In the genomic region with DNA sequence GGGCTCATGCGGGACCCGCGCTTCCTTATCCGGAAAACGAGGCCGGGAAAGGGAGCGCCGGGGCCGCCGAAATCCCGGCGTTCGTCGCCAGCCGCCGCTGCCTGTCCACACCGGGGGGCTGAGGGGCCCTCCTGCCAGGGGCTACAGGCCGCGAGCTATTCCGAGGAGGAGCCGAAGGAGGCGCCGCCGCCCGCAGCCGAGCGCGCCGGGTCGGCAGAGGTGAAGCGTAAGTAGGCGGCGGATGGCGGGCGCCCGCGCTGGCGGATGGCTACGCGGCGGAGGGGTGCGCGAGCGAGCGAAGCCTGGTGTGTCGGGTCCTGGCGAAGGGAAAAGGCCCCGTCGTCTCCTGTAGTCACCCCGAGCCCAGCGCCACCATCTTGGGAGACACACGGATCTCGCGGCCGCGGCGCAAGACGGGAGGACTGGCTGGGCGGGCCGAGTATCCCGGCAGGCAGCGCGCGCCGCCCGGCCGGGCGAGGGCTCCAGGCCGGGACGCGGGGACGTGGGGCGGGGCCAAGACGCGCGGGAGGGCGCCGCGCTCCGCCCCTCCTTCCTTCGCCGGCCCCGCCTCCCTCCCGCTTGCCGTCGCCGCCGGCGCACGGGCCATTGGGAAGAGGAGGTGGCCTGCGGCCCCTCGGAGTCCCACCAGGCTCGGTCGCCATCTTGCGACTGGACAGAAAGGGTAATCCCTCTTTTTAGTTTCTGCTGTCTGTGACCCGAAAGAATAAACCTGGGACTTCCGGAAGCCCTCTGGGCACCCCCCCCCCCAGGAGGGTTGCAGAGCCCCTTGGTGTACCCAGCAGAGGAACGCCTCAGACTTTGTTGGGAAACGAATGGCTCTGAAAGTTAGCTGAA, we compare ENCODE assay signal across 8 cellular contexts. TPM values are rescaled to one million over a fixed set of nuclear protein-coding genes. Genes with fewer than 3 reads are reported as not detected.
DNase-seq lines count a peak whose midpoint lies in the region; ATAC-seq, FAIRE-seq and TF ChIP-seq lines count a peak whose summit lies in the region.

A gene (minus strand): TSS at position 424 of the 855 bp plus-strand sequence. CDS start 29,917 bp downstream, outside the sequence.

- H3K79me1 ChIP-seq in H1 (ENCODE audit: low read depth, low read length) (no peaks in the 10 kb centered on the region; the same call in 1 of the 2 replicates), mesenchymal stem cell (replicated peaks; ENCODE audit: low read length, poor library complexity, severe bottlenecking) (peaks cover 4% of the 10 kb centered on the region)

- intact Hi-C loops in Caco-2 (cut with micrococcal nuclease; ENCODE audit: unreplicated experiment), result loop anchor here (5.0 kb wide), 2 partner anchors 87 to 482 kb away; no protein-coding TSS in a partner anchor

- H4K20me1 ChIP-seq in H1 (replicated peaks in 1 of 2; ENCODE audit: control insufficient read depth in 1 of 2, insufficient read depth in 2 of 2, low read length in 2 of 2), result peaks cover 10 to 18% of the 10 kb centered on the region in 2 experiments

- peaks cover 14% of the 10 kb centered on the region for H3K4me1 Mint-ChIP-seq in Caco-2 (ENCODE audit: low read depth, unreplicated experiment)
- peaks cover 31% of the 10 kb centered on the region for H3K4me1 Mint-ChIP-seq in activated CD8-positive, alpha-beta memory T cell treated with anti-CD3 and anti-CD28 coated beads, Interleukin-2, amount 10 ng/mL, durations not matched to agents 7 days and 5 days

- 4% methylated on average over 39 of the region's 99 CpGs; no CpG with 5 or more reads in 1 of the 2 experiments for WGBS in H1 (ENCODE audit: extremely low coverage in 1 of 2, insufficient coverage in 1 of 2, insufficient read length in 1 of 2, insufficient replicate concordance in 2 of 2, low coverage in 1 of 2, low lambda C conversion rate in 2 of 2, missing lambda C conversion rate in 1 of 2), 2 experiments
- under 1% methylated on average over 90 of the region's 99 CpGs for WGBS in mesenchymal stem cell

- H4K5ac ChIP-seq in H1 (ENCODE audit: insufficient read length, low read depth, low read length), result peak within 1 kb of the TSS; percentile 88

- H3K4me2 ChIP-seq in H1 (ENCODE audit: insufficient read depth in 1 of 2, low read depth in 2 of 2, low read length in 2 of 2) (peak within 1 kb of the TSS; percentile 78 to 86), mesenchymal stem cell (ENCODE audit: low read length, poor library complexity, severe bottlenecking) (peak within 1 kb of the TSS; percentile 92)

- no peak within 1 kb of the TSS for H3K23ac ChIP-seq in H1 (ENCODE audit: insufficient read length)
- H3K23ac ChIP-seq in mesenchymal stem cell (ENCODE audit: low read length in 2 of 2), result peak within 1 kb of the TSS; percentile 79 to 94

- H2BK120ac ChIP-seq in H1 (replicated peaks; ENCODE audit: low read depth, low read length), result no peak within 1 kb of the TSS
- H2BK120ac ChIP-seq in mesenchymal stem cell (ENCODE audit: low read depth, low read length), result peak within 1 kb of the TSS; percentile 94

- H2BK12ac ChIP-seq in H1 (ENCODE audit: low read depth, low read length) (no peak within 1 kb of the TSS), mesenchymal stem cell (ENCODE audit: low read length in 2 of 2) (no peak within 1 kb of the TSS)

- H3K4ac ChIP-seq in H1 (replicated peaks; ENCODE audit: insufficient read length, low read depth, low read length) (no peak within 1 kb of the TSS), mesenchymal stem cell (ENCODE audit: low read depth in 1 of 2, low read length in 2 of 2) (peak within 1 kb of the TSS; percentile 79 to 100)

- TF ChIP-seq EP300 in H1 (IDR thresholded peaks at IDR 0.05; ENCODE audit: borderline replicate concordance in 1 of 2, low read depth in 2 of 2, low read length in 2 of 2), result no peak

- TF ChIP-seq CTCF in Caco-2 (IDR thresholded peaks at IDR 0.05; ENCODE audit: insufficient read depth in 1 of 2, low read depth in 1 of 2, low read length in 1 of 2, severe bottlenecking in 1 of 2, unreplicated experiment in 1 of 2), result peak in 1 of 2 experiments; percentile 5
- TF ChIP-seq CTCF in H1 (IDR thresholded peaks at IDR 0.05; ENCODE audit: control extremely low read depth in 1 of 3, insufficient read depth in 1 of 3, low read depth in 1 of 3, low read length in 3 of 3), result peak; percentile 3 to 14 (median 7); a peak in 2 of 4 replicates

- H3K18ac ChIP-seq in H1 (ENCODE audit: extremely low read depth, low read length), result peak within 1 kb of the TSS; percentile 93
- H3K18ac ChIP-seq in mesenchymal stem cell (ENCODE audit: low read depth in 1 of 2, low read length in 2 of 2), result peak within 1 kb of the TSS; percentile 97

- peaks cover 14% of the 10 kb centered on the region for H3K4me1 ChIP-seq in Caco-2
- no peaks in the 10 kb centered on the region; a peak in 3 of 7 replicates for H3K4me1 ChIP-seq in H1 (replicated peaks in 1 of 4; ENCODE audit: control insufficient read depth in 3 of 4, insufficient read depth in 4 of 4, low read length in 3 of 4)
- no peaks in the 10 kb centered on the region for H3K4me1 ChIP-seq in mesenchymal stem cell (ENCODE audit: control insufficient read depth, insufficient read depth, low read depth, low read length)

- CTCF ChIA-PET in Caco-2 (lab: Charles Lee) (no interaction called here), H1 (lab: Charles Lee; ENCODE audit: partially characterized antibody) (interaction anchor here (0.7 to 0.8 kb wide), 2 partner anchors 562 to 724 kb away, joined by 3 read pairs; no protein-coding TSS in a partner anchor)
- CTCF ChIA-PET in activated CD8-positive, alpha-beta memory T cell treated with anti-CD3 and anti-CD28 coated beads, Interleukin-2, amount 10 ng/mL, durations not matched to agents 7 days and 5 days (lab: Charles Lee), result no interaction called here

- H3K27me3 ChIP-seq in Caco-2 (replicated peaks; ENCODE audit: control insufficient read depth, insufficient read depth, low read length), result no peaks in the 10 kb centered on the region
- H3K27me3 ChIP-seq in H1 (replicated peaks in 1 of 4; ENCODE audit: control insufficient read depth in 3 of 4, extremely low read depth in 1 of 4, insufficient read depth in 3 of 4, low read length in 3 of 4), result no peaks in the 10 kb centered on the region
- no peaks in the 10 kb centered on the region for H3K27me3 ChIP-seq in mesenchymal stem cell (ENCODE audit: control insufficient read depth in 1 of 2, insufficient read depth in 1 of 2, low read length in 2 of 2)

- DNase-seq in Caco-2, result peak; percentile 91 to 97
- peak; percentile 94 for DNase-seq in HT-29 (ENCODE audit: low spot score)
- DNase-seq in NOMO-1 treated with DMSO at 0.1 percent for 48 hours (lab: John Stamatoyannopoulos, UW; ENCODE audit: unreplicated experiment), result peak; percentile 88
- peak; percentile 92 for DNase-seq in activated CD8-positive, alpha-beta memory T cell treated with anti-CD3 and anti-CD28 coated beads, Interleukin-2, amount 10 ng/mL, durations not matched to agents 7 days and 5 days
- peak; percentile 75 to 90 for DNase-seq in H1 (ENCODE audit: low read depth in 1 of 2, low spot score in 2 of 2)
- DNase-seq in mesenchymal stem cell, result peak; percentile 91
- peak; percentile 66 for DNase-seq in stimulated activated CD8-positive, alpha-beta memory T cell treated with anti-CD3 and anti-CD28 coated beads, Interleukin-12 subunit alpha, Interleukin-12 subunit beta, amount 100 ng/mL, for 24 hours (ENCODE audit: extremely low read depth)

- H4K8ac ChIP-seq in H1 (ENCODE audit: extremely low read depth, insufficient read depth, low read length) (peak within 1 kb of the TSS; percentile 98), mesenchymal stem cell (ENCODE audit: low read length) (peak within 1 kb of the TSS; percentile 100)

- H3K79me2 ChIP-seq in H1 (ENCODE audit: control insufficient read depth in 1 of 2, insufficient read depth in 2 of 2, low read length in 2 of 2), result peaks cover 39 to 43% of the 10 kb centered on the region in 2 experiments

- peak; percentile 82 to 95 for TF ChIP-seq POLR2A in H1 (IDR thresholded peaks at IDR 0.05; ENCODE audit: control extremely low read depth in 1 of 2, low read depth in 2 of 2, low read length in 2 of 2)

- H3K9me3 ChIP-seq in Caco-2 (no peaks in the 10 kb centered on the region), H1 (ENCODE audit: insufficient read depth in 2 of 2, low read depth in 1 of 2, low read length in 1 of 2) (no peaks in the 10 kb centered on the region), mesenchymal stem cell (ENCODE audit: control insufficient read depth, low read length) (no peaks in the 10 kb centered on the region)

- H3K9ac ChIP-seq in H1 (replicated peaks in 1 of 4; ENCODE audit: extremely low read depth in 1 of 4, low read depth in 3 of 4, low read length in 3 of 4) (peak within 1 kb of the TSS; percentile 90 to 99 (median 95)), mesenchymal stem cell (ENCODE audit: low read length) (peak within 1 kb of the TSS; percentile 97)

- H3K27ac ChIP-seq in H1 (ENCODE audit: low read depth, low read length) (peak within 1 kb of the TSS; percentile 98), mesenchymal stem cell (ENCODE audit: low read length, poor library complexity, severe bottlenecking) (peak within 1 kb of the TSS; percentile 80)

- no peaks in the 10 kb centered on the region for H3K9me3 Mint-ChIP-seq in Caco-2 (ENCODE audit: unreplicated experiment)
- H3K9me3 Mint-ChIP-seq in activated CD8-positive, alpha-beta memory T cell treated with anti-CD3 and anti-CD28 coated beads, Interleukin-2, amount 10 ng/mL, durations not matched to agents 7 days and 5 days (ENCODE audit: low read depth), result no peaks in the 10 kb centered on the region

- H3K4me3 Mint-ChIP-seq in Caco-2 (ENCODE audit: unreplicated experiment), result peak within 1 kb of the TSS; percentile 95
- peak within 1 kb of the TSS; percentile 90 for H3K4me3 Mint-ChIP-seq in activated CD8-positive, alpha-beta memory T cell treated with anti-CD3 and anti-CD28 coated beads, Interleukin-2, amount 10 ng/mL, durations not matched to agents 7 days and 5 days

- no peak within 1 kb of the TSS for H2BK20ac ChIP-seq in H1 (ENCODE audit: low read length)

- peak; percentile 8 to 23; a peak in 2 of 4 replicates for TF ChIP-seq RAD21 in H1 (IDR thresholded peaks at IDR 0.05 in 1 of 2, conservative IDR thresholded peaks at IDR 0.05 in 1 of 2; ENCODE audit: low read depth in 2 of 2, low read length in 2 of 2)

- H2BK5ac ChIP-seq in H1 (ENCODE audit: low read depth, low read length), result peak within 1 kb of the TSS; percentile 78; the same call in 1 of the 2 replicates
- H2BK5ac ChIP-seq in mesenchymal stem cell (ENCODE audit: low read depth, low read length, poor library complexity, severe bottlenecking), result peak within 1 kb of the TSS; percentile 88

- POLR2A ChIA-PET in Caco-2 (lab: Charles Lee) (interaction anchor here (0.6 kb wide), 1 partner anchor 23 kb away, joined by 4 read pairs; no protein-coding TSS in a partner anchor), H1 (lab: Charles Lee; ENCODE audit: partially characterized antibody) (interaction anchor here (0.5 to 1.7 kb wide), 18 partner anchors 10 to 1280 kb away, joined by 3 to 7 read pairs (median 3); no protein-coding TSS in a partner anchor)

- H2BK15ac ChIP-seq in H1 (ENCODE audit: low read length) (no peak within 1 kb of the TSS), mesenchymal stem cell (ENCODE audit: low read depth, poor library complexity, severe bottlenecking) (peak within 1 kb of the TSS; percentile 48)

- peaks cover 7% of the 10 kb centered on the region for H3K23me2 ChIP-seq in H1 (ENCODE audit: low read depth, low read length)

- H3K14ac ChIP-seq in H1 (ENCODE audit: insufficient read length) (no peak within 1 kb of the TSS), mesenchymal stem cell (ENCODE audit: low read length in 2 of 2) (peak within 1 kb of the TSS; percentile 98 to 99)

- ATAC-seq in GM21360 (IDR thresholded peaks at IDR 0.05; ENCODE audit: unreplicated experiment), result peak; percentile 82
- ATAC-seq in activated CD8-positive, alpha-beta memory T cell treated with anti-CD3 and anti-CD28 coated beads, Interleukin-2, amount 10 ng/mL, durations not matched to agents 7 days and 5 days, result peak; percentile 94

- peak within 1 kb of the TSS; percentile 93 for H3K27ac Mint-ChIP-seq in Caco-2 (ENCODE audit: unreplicated experiment)
- H3K27ac Mint-ChIP-seq in activated CD8-positive, alpha-beta memory T cell treated with anti-CD3 and anti-CD28 coated beads, Interleukin-2, amount 10 ng/mL, durations not matched to agents 7 days and 5 days, result peak within 1 kb of the TSS; percentile 93

- H3K36me3 ChIP-seq in Caco-2 (ENCODE audit: control insufficient read depth, insufficient read depth, low read length) (no peaks in the 10 kb centered on the region), H1 (ENCODE audit: control insufficient read depth in 2 of 4, insufficient read depth in 4 of 4, low read length in 3 of 4) (no peaks in the 10 kb centered on the region), mesenchymal stem cell (ENCODE audit: control insufficient read depth in 1 of 2, insufficient read depth in 2 of 2, low read depth in 1 of 2, low read length in 2 of 2) (no peaks in the 10 kb centered on the region)

- FAIRE-seq in H1 (lab: Jason Lieb, UNC), result no peak

- no TSS peak for BruUV-seq in Caco-2 (replicated peaks; lab: Mats Ljungman, UMichigan)

- peak within 1 kb of the TSS; percentile 15 for H2AFZ ChIP-seq in H1 (ENCODE audit: low read length)
- H2AFZ ChIP-seq in mesenchymal stem cell (ENCODE audit: low read depth, low read length), result peak within 1 kb of the TSS; percentile 97

- no peak within 1 kb of the TSS for H2AK5ac ChIP-seq in H1 (ENCODE audit: low read depth, low read length)
- peak within 1 kb of the TSS; percentile 18 for H2AK5ac ChIP-seq in mesenchymal stem cell (ENCODE audit: low read length, severe bottlenecking)

- H3K4me3 ChIP-seq in Caco-2 (ENCODE audit: low read depth, low read length) (peak within 1 kb of the TSS; percentile 97), H1 (ENCODE audit: extremely low read depth in 1 of 4, insufficient read depth in 2 of 4, low read depth in 3 of 4, low read length in 4 of 4) (peak within 1 kb of the TSS; percentile 72 to 80 (median 78)), mesenchymal stem cell (ENCODE audit: insufficient read depth in 1 of 2, low read depth in 1 of 2, low read length in 2 of 2) (peak within 1 kb of the TSS; percentile 95 to 98)

- H3K56ac ChIP-seq in H1 (replicated peaks; ENCODE audit: insufficient read length, low read depth, low read length), result peak within 1 kb of the TSS; percentile 89

- peaks cover 5% of the 10 kb centered on the region for H3K36me3 Mint-ChIP-seq in Caco-2 (ENCODE audit: insufficient read depth, unreplicated experiment)
- H3K36me3 Mint-ChIP-seq in activated CD8-positive, alpha-beta memory T cell treated with anti-CD3 and anti-CD28 coated beads, Interleukin-2, amount 10 ng/mL, durations not matched to agents 7 days and 5 days, result peaks cover 22% of the 10 kb centered on the region

- no peaks in the 10 kb centered on the region for H3K27me3 Mint-ChIP-seq in Caco-2 (ENCODE audit: insufficient read depth, unreplicated experiment)
- no peaks in the 10 kb centered on the region for H3K27me3 Mint-ChIP-seq in activated CD8-positive, alpha-beta memory T cell treated with anti-CD3 and anti-CD28 coated beads, Interleukin-2, amount 10 ng/mL, durations not matched to agents 7 days and 5 days

- H4K91ac ChIP-seq in H1 (replicated peaks; ENCODE audit: insufficient read length, low read length), result peak within 1 kb of the TSS; percentile 1
- H4K91ac ChIP-seq in mesenchymal stem cell (ENCODE audit: low read length), result peak within 1 kb of the TSS; percentile 92

RNA-seq across cellular contexts. Expression of the gene that starts here (rescaled TPM):
- 125 and 131 TPM in 2 replicates for total RNA-seq in Caco-2 (2022)
- 95.2 and 105 TPM in 2 replicates for total RNA-seq in HT-29 (2014; rRNA removed; shearing (Covaris generic))
- 10 to 100 TPM; 81.0 to 89.8 TPM for total RNA-seq in activated CD8-positive, alpha-beta memory T cell treated with anti-CD3 and anti-CD28 coated beads, Interleukin-2, amount 10 ng/mL, durations not matched to agents 7 days and 5 days
- total RNA-seq in H1 (2021; fragmentation: NEBNext Ultra II Directional; extraction: Animal tissue kit (Norgen Biotek cat#: 25700)), result 99.3 and 110 TPM in 2 replicates
- 8.1 and 13.8 TPM in 2 replicates for polyA plus RNA-seq in H1 (2011; rRNA removed)
- 19.4 TPM for polyA plus RNA-seq in H1 (2011; cell fraction: cytosol; rRNA removed)
- 32.2 TPM for polyA plus RNA-seq in H1 (2011; cell fraction: nucleus; rRNA removed)
- polyA plus RNA-seq in H1 (2012, experiment 1 of 2), result 29.9 to 70.4 TPM (median 37.6 TPM) in 4 replicates
- 4.1 TPM for polyA plus RNA-seq in H1 (2012, experiment 2 of 2)
- polyA plus RNA-seq in H1 (2013, experiment 1 of 2), result 50.4 TPM
- polyA plus RNA-seq in H1 (2013, experiment 2 of 2), result 50.7 TPM
- polyA minus RNA-seq in H1 (2011; rRNA and poly(A)+ RNA removed), result 110 and 166 TPM in 2 replicates
- 101 TPM for polyA minus RNA-seq in H1 (2011; cell fraction: cytosol; rRNA and poly(A)+ RNA removed)
- polyA minus RNA-seq in H1 (2011; cell fraction: nucleus; rRNA and poly(A)+ RNA removed), result 261 TPM
- 36.5 TPM for polyA plus RNA-seq in mesenchymal stem cell (2013, experiment 1 of 2)
- 42.1 TPM for polyA plus RNA-seq in mesenchymal stem cell (2013, experiment 2 of 2)

Comparison
In these comparisons a context has a peak if more than half of its experiments do, and no peak if none do; other contexts are left out.
1. Peak in every context shown above with its lines: DNase-seq, ATAC-seq, H3K4me3 ChIP-seq and H3K27ac ChIP-seq.